Comparison of ENCODE assay signal across 1 cellular context in the genomic region with DNA sequence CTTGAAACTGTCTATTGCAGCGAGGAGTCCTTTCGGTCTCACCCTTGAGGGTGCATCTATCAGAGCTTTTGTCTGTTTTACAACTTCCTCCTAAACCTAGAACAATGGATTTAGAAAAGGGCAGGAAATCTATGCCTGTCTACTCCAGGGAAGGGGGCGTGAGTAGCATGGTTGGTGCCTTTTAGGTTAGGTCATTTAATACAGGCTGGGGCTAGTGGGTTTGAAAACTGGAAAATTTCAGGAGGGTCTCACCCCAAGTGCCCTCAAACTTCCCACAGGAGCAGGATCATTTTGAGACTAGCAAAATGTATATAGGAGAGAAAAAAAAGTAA.
TF ChIP-seq lines count a peak whose summit lies in the region.

No MANE protein-coding gene starts in this region.

TF ChIP-seq in IMR-90, 13 proteins besides CTCF, POLR2A, EP300 and RAD21:
- TF ChIP-seq MXI1 (IDR thresholded peaks at IDR 0.05; ENCODE audit: borderline replicate concordance, low read depth, low read length), result no peak
- TF ChIP-seq BHLHE40 (IDR thresholded peaks at IDR 0.05; ENCODE audit: low read depth, low read length), result no peak
- no peak for TF ChIP-seq MAFK (IDR thresholded peaks at IDR 0.05; ENCODE audit: low read depth, low read length)
- no peak for TF ChIP-seq NFE2L2 (IDR thresholded peaks at IDR 0.05; ENCODE audit: low read depth, low read length)
- TF ChIP-seq CHD1 (IDR thresholded peaks at IDR 0.05; ENCODE audit: low read depth, low read length), result no peak
- TF ChIP-seq, protein P1, sequence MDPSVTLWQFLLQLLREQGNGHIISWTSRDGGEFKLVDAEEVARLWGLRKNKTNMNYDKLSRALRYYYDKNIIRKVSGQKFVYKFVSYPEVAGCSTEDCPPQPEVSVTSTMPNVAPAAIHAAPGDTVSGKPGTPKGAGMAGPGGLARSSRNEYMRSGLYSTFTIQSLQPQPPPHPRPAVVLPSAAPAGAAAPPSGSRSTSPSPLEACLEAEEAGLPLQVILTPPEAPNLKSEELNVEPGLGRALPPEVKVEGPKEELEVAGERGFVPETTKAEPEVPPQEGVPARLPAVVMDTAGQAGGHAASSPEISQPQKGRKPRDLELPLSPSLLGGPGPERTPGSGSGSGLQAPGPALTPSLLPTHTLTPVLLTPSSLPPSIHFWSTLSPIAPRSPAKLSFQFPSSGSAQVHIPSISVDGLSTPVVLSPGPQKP (IDR thresholded peaks at IDR 0.05; ENCODE audit: borderline replicate concordance, low read depth, low read length), result no peak
- TF ChIP-seq RFX5 (IDR thresholded peaks at IDR 0.05; ENCODE audit: low read depth, low read length), result no peak
- no peak for TF ChIP-seq SMC3 (IDR thresholded peaks at IDR 0.05; ENCODE audit: low read depth, low read length)
- TF ChIP-seq MAZ (IDR thresholded peaks at IDR 0.05; ENCODE audit: borderline replicate concordance, low read depth, low read length), result no peak
- TF ChIP-seq FOS (IDR thresholded peaks at IDR 0.05; ENCODE audit: low read depth, low read length), result no peak
- TF ChIP-seq, protein P2, sequence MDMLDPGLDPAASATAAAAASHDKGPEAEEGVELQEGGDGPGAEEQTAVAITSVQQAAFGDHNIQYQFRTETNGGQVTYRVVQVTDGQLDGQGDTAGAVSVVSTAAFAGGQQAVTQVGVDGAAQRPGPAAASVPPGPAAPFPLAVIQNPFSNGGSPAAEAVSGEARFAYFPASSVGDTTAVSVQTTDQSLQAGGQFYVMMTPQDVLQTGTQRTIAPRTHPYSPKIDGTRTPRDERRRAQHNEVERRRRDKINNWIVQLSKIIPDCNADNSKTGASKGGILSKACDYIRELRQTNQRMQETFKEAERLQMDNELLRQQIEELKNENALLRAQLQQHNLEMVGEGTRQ (IDR thresholded peaks at IDR 0.05; ENCODE audit: low read depth, low read length), result no peak
- no peak for TF ChIP-seq RCOR1 (IDR thresholded peaks at IDR 0.05; ENCODE audit: insufficient replicate concordance, low read length)
- TF ChIP-seq CEBPB (IDR thresholded peaks at IDR 0.05; ENCODE audit: low read depth, low read length), result no peak
